ENCODE assay signal across 1 cellular context in the genomic region with DNA sequence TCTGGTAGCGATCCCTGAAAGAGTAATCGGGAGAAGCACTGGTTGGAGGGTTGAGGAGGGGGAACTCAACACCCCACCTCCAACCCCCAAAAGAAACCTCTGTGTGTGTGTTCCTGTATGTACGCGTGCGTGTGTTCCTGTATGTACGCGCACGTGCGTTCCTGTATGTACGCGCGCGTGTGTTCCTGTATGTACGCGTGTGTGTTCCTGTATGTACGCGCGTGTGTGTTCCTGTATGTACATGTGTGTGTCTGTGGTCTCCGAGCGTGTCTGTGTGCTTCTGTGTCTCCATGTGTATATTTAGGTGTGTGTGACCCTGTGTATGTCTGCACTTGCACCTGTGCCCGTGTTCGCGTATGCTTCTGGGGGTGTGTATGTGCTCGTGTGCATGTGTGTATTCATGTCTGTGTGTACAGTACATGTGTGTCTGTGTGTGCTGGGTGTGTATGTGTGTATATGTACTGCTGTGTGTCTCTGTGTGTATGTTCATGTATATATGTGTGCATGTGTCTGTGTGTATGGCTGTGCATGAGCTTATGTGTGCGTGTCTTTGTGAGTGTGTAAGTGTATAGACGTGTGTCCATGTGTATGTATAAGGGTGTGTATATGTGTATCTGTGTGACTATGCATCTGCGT.
TF ChIP-seq lines count a peak whose summit lies in the region.

No MANE protein-coding gene starts in this region.

TF ChIP-seq in GM12878, 131 proteins besides CTCF, POLR2A, EP300 and RAD21:
- TF ChIP-seq MLLT1 (IDR thresholded peaks at IDR 0.05) (no peak), LARP7 (IDR thresholded peaks at IDR 0.05) (no peak), MYB (IDR thresholded peaks at IDR 0.05; ENCODE audit: borderline replicate concordance, low read depth, low read length) (no peak), CUX1 (IDR thresholded peaks at IDR 0.05; ENCODE audit: insufficient replicate concordance, low read depth, low read length) (no peak), BMI1 (IDR thresholded peaks at IDR 0.05; ENCODE audit: borderline replicate concordance) (no peak), IKZF1 (conservative IDR thresholded peaks at IDR 0.05) (no peak)
